Comparison of ENCODE assay signal across 8 cellular contexts in the genomic region with DNA sequence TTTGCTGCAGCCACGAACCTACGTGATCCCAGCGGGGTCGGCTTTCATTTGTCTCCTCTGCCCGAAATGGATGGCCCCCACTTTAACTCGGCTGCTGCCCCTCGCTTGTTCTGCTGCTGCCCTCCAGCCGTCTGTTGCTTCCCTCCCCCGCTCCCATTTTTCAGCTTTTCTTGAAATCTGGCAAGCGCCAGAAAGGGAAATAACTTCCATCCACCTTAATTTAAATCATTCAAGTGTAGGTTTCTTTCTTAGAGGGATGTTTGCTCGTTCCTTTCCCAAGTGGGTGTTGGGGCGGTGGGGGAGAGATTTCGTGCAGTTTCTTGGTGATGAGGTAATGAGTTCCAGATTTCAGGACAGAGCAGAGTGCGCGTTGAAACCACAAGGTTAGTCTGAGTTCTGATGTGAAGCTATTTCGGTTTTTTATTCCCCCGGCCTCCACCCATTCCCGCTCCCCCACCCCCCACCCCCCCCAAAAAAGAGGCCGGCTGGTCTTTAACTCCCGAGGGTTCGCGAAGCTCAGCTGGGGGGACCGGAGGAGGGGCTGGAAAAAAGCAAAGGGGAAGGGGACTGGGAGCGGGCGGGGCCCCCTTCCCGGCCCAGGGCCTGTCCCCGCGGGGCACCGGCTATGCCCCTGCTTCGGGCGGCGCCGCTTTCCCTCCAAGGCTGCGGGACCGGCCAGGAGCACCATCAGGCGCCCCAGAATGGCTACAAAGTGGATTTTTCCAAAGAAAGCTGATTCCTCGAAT. TPM values are rescaled to one million over a fixed set of nuclear protein-coding genes. Genes with fewer than 3 reads are reported as not detected.
DNase-seq lines count a peak whose midpoint lies in the region; ATAC-seq and TF ChIP-seq lines count a peak whose summit lies in the region.

No MANE protein-coding gene starts in this region.

- DNase-seq in BE2C (no peak), HEK293T (ENCODE audit: extremely low spot score) (peak; percentile 37), activated B cell treated with CpG ODN at 0.5 μM for 24 hours (no peak), substantia nigra (lab: John Stamatoyannopoulos, UW) (peak in 9 of 49 donors; percentile 41 to 69 (median 57)), MV-4-11 (lab: John Stamatoyannopoulos, UW) (no peak), NCI-H510A treated with DMSO at 0.1 percent for 48 hours (lab: John Stamatoyannopoulos, UW) (no peak)

- H3K36me3 ChIP-seq in BE2C = no peaks in the 10 kb centered on the region
- H3K36me3 ChIP-seq in endocrine pancreas (ENCODE audit: control insufficient read depth, insufficient read depth, low read length) = no peaks in the 10 kb centered on the region
- peaks cover 18% of the 10 kb centered on the region for H3K36me3 ChIP-seq in mesodermal cell (ENCODE audit: control insufficient read depth, insufficient read depth, low read length)

- POLR2A ChIA-PET in HEK293T (lab: Yijun Ruan, JAX) (interaction anchor here (0.6 to 3.3 kb wide), 12 partner anchors 11 to 706 kb away, joined by 3 to 31 read pairs (median 3); no protein-coding TSS in a partner anchor), activated B cell treated with CpG ODN at 0.5 μM for 24 hours (lab: Charles Lee) (interaction anchor here (0.5 to 19.6 kb wide), 59 partner anchors 9 to 973 kb away, joined by 3 to 2953 read pairs (median 6); no protein-coding TSS in a partner anchor)

- H3K9me3 Mint-ChIP-seq in activated B cell treated with CpG ODN at 0.5 μM for 24 hours = no peaks in the 10 kb centered on the region

- peak overlapping the region; percentile 54 for H3K9ac ChIP-seq in endocrine pancreas (ENCODE audit: control insufficient read depth, insufficient read depth, low read length)

- no peak for ATAC-seq in activated B cell treated with CpG ODN at 0.5 μM for 24 hours (ENCODE audit: low read depth)

- CTCF ChIA-PET in HEK293T (lab: Yijun Ruan, JAX) = interaction anchor here (0.8 kb wide), 1 partner anchor 861 kb away, joined by 3 read pairs; no protein-coding TSS in a partner anchor
- CTCF ChIA-PET in activated B cell treated with CpG ODN at 0.5 μM for 24 hours (lab: Charles Lee) = interaction anchor here (1.1 to 3.4 kb wide), 4 partner anchors 12 to 497 kb away, joined by 4 to 67 read pairs (median 8); no protein-coding TSS in a partner anchor

- H3K9me3 ChIP-seq in BE2C = no peaks in the 10 kb centered on the region
- H3K9me3 ChIP-seq in endocrine pancreas (ENCODE audit: control insufficient read depth, low read length) = no peaks in the 10 kb centered on the region
- no peaks in the 10 kb centered on the region for H3K9me3 ChIP-seq in mesodermal cell (ENCODE audit: control insufficient read depth, low read length)

- intact Hi-C loops in activated B cell treated with CpG ODN at 0.5 μM for 24 hours (cut with micrococcal nuclease) = loop anchor here (2.0 kb wide), 2 partner anchors 520 to 978 kb away; a partner anchor contains a TSS

- no peaks in the 10 kb centered on the region for H3K27me3 Mint-ChIP-seq in activated B cell treated with CpG ODN at 0.5 μM for 24 hours

- TF ChIP-seq CTCF in BE2C (IDR thresholded peaks at IDR 0.05; ENCODE audit: low read depth, low read length) (no peak), activated B cell treated with CpG ODN at 0.5 μM for 24 hours (IDR thresholded peaks at IDR 0.05) (no peak)

- H3K27ac ChIP-seq in mesodermal cell (ENCODE audit: low read depth, low read length, severe bottlenecking) (peak overlapping the region; percentile 100), substantia nigra (ENCODE audit: low read depth, low read length, poor library complexity, severe bottlenecking) (peak overlapping the region; percentile 88)

- H3K4me1 ChIP-seq in BE2C = peaks cover 10% of the 10 kb centered on the region
- H3K4me1 ChIP-seq in endocrine pancreas (ENCODE audit: control insufficient read depth, insufficient read depth, low read length) = no peaks in the 10 kb centered on the region
- peaks cover 16% of the 10 kb centered on the region for H3K4me1 ChIP-seq in mesodermal cell (ENCODE audit: control insufficient read depth, insufficient read depth, low read length, poor library complexity, severe bottlenecking)

- peak overlapping the region; percentile 70 for H3K4me3 ChIP-seq in BE2C (ENCODE audit: low read depth, low read length)
- H3K4me3 ChIP-seq in endocrine pancreas (ENCODE audit: control insufficient read depth, insufficient read depth, low read length) = peak overlapping the region; percentile 60
- H3K4me3 ChIP-seq in mesodermal cell (ENCODE audit: extremely low read depth, insufficient read depth, low read length, poor library complexity, severe bottlenecking) = peak overlapping the region; percentile 99

- peak overlapping the region; percentile 100 for H3K4me3 Mint-ChIP-seq in activated B cell treated with CpG ODN at 0.5 μM for 24 hours

- H3K36me3 Mint-ChIP-seq in activated B cell treated with CpG ODN at 0.5 μM for 24 hours (ENCODE audit: low read depth) = peaks cover 48% of the 10 kb centered on the region

- WGBS in mesodermal cell (ENCODE audit: insufficient coverage in 2 of 2), 2 experiments = 0 to 1% methylated on average over 18 to 27 of the region's 37 CpGs

- H3K27ac Mint-ChIP-seq in activated B cell treated with CpG ODN at 0.5 μM for 24 hours = peak overlapping the region; percentile 99

- H3K27me3 ChIP-seq in BE2C (peaks cover 64% of the 10 kb centered on the region), endocrine pancreas (ENCODE audit: control insufficient read depth, insufficient read depth, low read length) (no peaks in the 10 kb centered on the region)

- peaks cover 45% of the 10 kb centered on the region for H3K4me1 Mint-ChIP-seq in activated B cell treated with CpG ODN at 0.5 μM for 24 hours

TF ChIP-seq in HEK293T, 16 proteins besides CTCF, POLR2A, EP300 and RAD21:
- no peak for TF ChIP-seq FOXM1 (IDR thresholded peaks at IDR 0.05; ENCODE audit: borderline replicate concordance)
- no peak for TF ChIP-seq NFRKB (IDR thresholded peaks at IDR 0.05)
- TF ChIP-seq FOXK2 (IDR thresholded peaks at IDR 0.05) = no peak
- no peak for TF ChIP-seq BHLHE40 (IDR thresholded peaks at IDR 0.05; ENCODE audit: borderline replicate concordance)
- TF ChIP-seq ARNT (IDR thresholded peaks at IDR 0.05) = no peak
- TF ChIP-seq CTBP1 (IDR thresholded peaks at IDR 0.05; ENCODE audit: borderline replicate concordance) = no peak
- no peak for TF ChIP-seq SP1 (IDR thresholded peaks at IDR 0.05)
- TF ChIP-seq L3MBTL2 (conservative IDR thresholded peaks at IDR 0.05) = no peak
- TF ChIP-seq TARDBP (IDR thresholded peaks at IDR 0.05) = no peak
- no peak for TF ChIP-seq HDGF (IDR thresholded peaks at IDR 0.05; ENCODE audit: borderline replicate concordance)
- TF ChIP-seq SUZ12 (IDR thresholded peaks at IDR 0.05) = no peak
- TF ChIP-seq LEF1 (IDR thresholded peaks at IDR 0.05; ENCODE audit: borderline replicate concordance) = no peak
- no peak for TF ChIP-seq ELF4 (IDR thresholded peaks at IDR 0.05)
- no peak for TF ChIP-seq ZNF384 (IDR thresholded peaks at IDR 0.05)
- no peak for TF ChIP-seq FOXA1 (IDR thresholded peaks at IDR 0.05)
- TF ChIP-seq, protein P1, sequence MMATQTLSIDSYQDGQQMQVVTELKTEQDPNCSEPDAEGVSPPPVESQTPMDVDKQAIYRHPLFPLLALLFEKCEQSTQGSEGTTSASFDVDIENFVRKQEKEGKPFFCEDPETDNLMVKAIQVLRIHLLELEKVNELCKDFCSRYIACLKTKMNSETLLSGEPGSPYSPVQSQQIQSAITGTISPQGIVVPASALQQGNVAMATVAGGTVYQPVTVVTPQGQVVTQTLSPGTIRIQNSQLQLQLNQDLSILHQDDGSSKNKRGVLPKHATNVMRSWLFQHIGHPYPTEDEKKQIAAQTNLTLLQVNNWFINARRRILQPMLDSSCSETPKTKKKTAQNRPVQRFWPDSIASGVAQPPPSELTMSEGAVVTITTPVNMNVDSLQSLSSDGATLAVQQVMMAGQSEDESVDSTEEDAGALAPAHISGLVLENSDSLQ (IDR thresholded peaks at IDR 0.05) = no peak

RNA-seq across cellular contexts. Expression of a gene that starts 2.2 kb away (rescaled TPM):
- 0.71 TPM for polyA plus RNA-seq in BE2C (2012; ENCODE audit: insufficient read depth, insufficient read length, low read depth)
- total RNA-seq in activated B cell treated with CpG ODN at 0.5 μM for 24 hours = 814 and 884 TPM in 2 replicates
- polyA plus RNA-seq in mesodermal cell (2013, experiment 1 of 2) = 184 TPM
- 167 TPM for polyA plus RNA-seq in mesodermal cell (2013, experiment 2 of 2)
